39 cellular contexts compared by ENCODE assay signal in genomic region chr21:26532208-26532607, GRCh38. TPM values are rescaled to one million over a fixed set of nuclear protein-coding genes. Genes with fewer than 3 reads are reported as not detected.
"Had no signal": no experiment of that assay in that cellular context is flagged by ENCODE, and none has a peak within 500 bp of the region (broad histone marks: within the 10 kb centered on the region; RNA-seq: fewer than 3 reads in every experiment).

No MANE protein-coding gene starts in this region.

- DNase-seq: Karpas-422, Kasumi-1, KBM-7, KG1, MG63, MM.1S, MV-4-11, NCI-H1048, NCI-H1092, NCI-H1092 treated with DMSO at 0.1 percent for 48 hours, NCI-H1105, NCI-H1105 treated with DMSO at 0.1 percent for 48 hours, NCI-H1417, NCI-H1417 treated with DMSO at 0.1 percent for 48 hours, NCI-H1436, NCI-H1436 treated with DMSO at 0.1 percent for 48 hours, NCI-H146, NCI-H1694, NCI-H1694 treated with DMSO at 0.1 percent for 48 hours, NCI-H187, NCI-H187 treated with DMSO at 0.1 percent for 48 hours, NCI-H1930, NCI-H2029, NCI-H2029 treated with DMSO at 0.1 percent for 48 hours, NCI-H2081, NCI-H2081 treated with DMSO at 0.1 percent for 48 hours, NCI-H2107, NCI-H2171, NCI-H2171 treated with DMSO at 0.1 percent for 48 hours, NCI-H2227 treated with DMSO at 0.1 percent for 48 hours, NCI-H226, NCI-H345, NCI-H446, NCI-H446 treated with DMSO at 0.1 percent for 48 hours, NCI-H510A, NCI-H510A treated with DMSO at 0.1 percent for 48 hours had no signal

- H3K9me3 ChIP-seq: MG63 had no signal

- H3K27me3 ChIP-seq: MG63 had no signal

- H3K36me3 ChIP-seq: MG63 had no signal

- H3K4me3 ChIP-seq: MG63 had no signal

- H3K27ac ChIP-seq: KMS-11 had no signal

RNA-seq across cellular contexts. Expression of gene CYYR1, which starts 40.9 kb away (rescaled TPM):
- total RNA-seq: M059J, MCF 10A had no signal
